ENCODE assay signal across 15 cellular contexts in the genomic region with DNA sequence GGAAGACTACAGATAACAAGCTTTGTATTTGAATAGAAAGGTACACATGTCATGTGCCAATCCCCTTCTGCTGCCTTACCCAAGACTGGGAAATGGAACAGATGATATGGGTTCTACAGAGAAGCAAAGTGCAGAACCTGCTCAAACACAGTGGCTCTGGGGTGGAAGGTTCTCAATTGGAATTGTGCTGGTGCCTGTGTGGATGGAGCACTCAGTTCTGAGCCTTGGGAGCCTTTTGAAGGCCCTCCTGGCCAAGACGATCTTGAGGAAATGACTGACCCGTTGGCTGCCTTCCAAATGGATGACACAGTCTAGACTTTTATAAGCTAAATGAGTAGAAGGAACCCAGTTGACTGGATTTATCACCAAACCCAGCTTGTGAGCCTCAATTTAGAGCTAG. TPM values are rescaled to one million over a fixed set of nuclear protein-coding genes. Genes with fewer than 3 reads are reported as not detected.
DNase-seq lines count a peak whose midpoint lies in the region; ATAC-seq and TF ChIP-seq lines count a peak whose summit lies in the region.
"Had no signal": no experiment of that assay in that cellular context is flagged by ENCODE, and none has a peak within 500 bp of the region (broad histone marks: within the 10 kb centered on the region; RNA-seq: fewer than 3 reads in every experiment).

No MANE protein-coding gene starts in this region.

- peak overlapping the region; percentile 39 to 89 (median 84) for H3K27ac ChIP-seq in body of pancreas
- H3K27ac ChIP-seq: C4-2B, right lobe of liver, SK-N-MC had no signal

- intact Hi-C loops in body of pancreas (cut with DNase I) = no loop called here

- no peak for TF ChIP-seq EP300 in Ishikawa (IDR thresholded peaks at IDR 0.05; ENCODE audit: borderline replicate concordance)

- no peak for TF ChIP-seq RAD21 in Ishikawa (IDR thresholded peaks at IDR 0.05; ENCODE audit: low read depth)

- H3K27me3 ChIP-seq in body of pancreas = no peaks in the 10 kb centered on the region
- H3K27me3 ChIP-seq: right lobe of liver had no signal

- H3K36me3 ChIP-seq in body of pancreas (replicated peaks in 1 of 2; ENCODE audit: insufficient read depth in 1 of 2, low read depth in 2 of 2) = no peaks in the 10 kb centered on the region
- H3K36me3 ChIP-seq: right lobe of liver had no signal

- TF ChIP-seq POLR2A in body of pancreas (IDR thresholded peaks at IDR 0.05) = no peak

- 13 to 17% methylated on average over 1 to 2 of the region's 2 CpGs for WGBS in body of pancreas, 2 donors

- H3K4me3 ChIP-seq in body of pancreas = no peak overlapping the region
- H3K4me3 ChIP-seq: right lobe of liver, SK-N-MC had no signal

- H3K4me1 ChIP-seq in body of pancreas = peaks cover 71% of the 10 kb centered on the region
- H3K4me1 ChIP-seq: right lobe of liver had no signal

- TF ChIP-seq CTCF in body of pancreas (IDR thresholded peaks at IDR 0.05) = no peak

- DNase-seq in CD1c-positive myeloid dendritic cell (ENCODE audit: extremely low spot score) (peak; percentile 9), body of pancreas (peak; percentile 74 to 86 (median 81)), kidney glomerular epithelial cell (lab: John Stamatoyannopoulos, UW) (peak; percentile 14), NCI-H1436 treated with DMSO at 0.1 percent for 48 hours (lab: John Stamatoyannopoulos, UW) (no peak), NCI-H524 (lab: John Stamatoyannopoulos, UW) (no peak)
- no peak for DNase-seq in activated CD8-positive, alpha-beta memory T cell treated with anti-CD3 and anti-CD28 coated beads, Interleukin-2, amount 50 U/mL, for 48 hours
- no peak for DNase-seq in stimulated activated naive CD8-positive, alpha-beta T cell treated with anti-CD3 and anti-CD28 coated beads, Interleukin-15, Interleukin-2, amounts not matched to agents 100 U/mL and 50 U/mL, for 24 hours
- DNase-seq: glutamatergic neuron; H9; NCI-H1417; right lobe of liver; stimulated activated naive CD8-positive, alpha-beta T cell treated with anti-CD3 and anti-CD28 coated beads, Interleukin-15, amount 100 ng/mL, for 72 hours had no signal

- ATAC-seq in body of pancreas = peak; percentile 59
- ATAC-seq in stimulated activated naive CD8-positive, alpha-beta T cell treated with anti-CD3 and anti-CD28 coated beads, Interleukin-15, Interleukin-2, amounts not matched to agents 100 U/mL and 50 U/mL, for 24 hours = no peak
- ATAC-seq: right lobe of liver; stimulated activated naive CD8-positive, alpha-beta T cell treated with anti-CD3 and anti-CD28 coated beads, Interleukin-15, amount 100 ng/mL, for 72 hours had no signal

- no peaks in the 10 kb centered on the region for H3K9me3 ChIP-seq in body of pancreas
- H3K9me3 ChIP-seq: right lobe of liver had no signal

TF ChIP-seq in Ishikawa, 13 proteins besides CTCF, POLR2A, EP300 and RAD21:
- TF ChIP-seq NFIC (IDR thresholded peaks at IDR 0.05) = 0 out of 2 replicates have a peak, but pooled peaks have one; percentile 8
- no peak for TF ChIP-seq CEBPB (IDR thresholded peaks at IDR 0.05)
- TF ChIP-seq, protein P1, sequence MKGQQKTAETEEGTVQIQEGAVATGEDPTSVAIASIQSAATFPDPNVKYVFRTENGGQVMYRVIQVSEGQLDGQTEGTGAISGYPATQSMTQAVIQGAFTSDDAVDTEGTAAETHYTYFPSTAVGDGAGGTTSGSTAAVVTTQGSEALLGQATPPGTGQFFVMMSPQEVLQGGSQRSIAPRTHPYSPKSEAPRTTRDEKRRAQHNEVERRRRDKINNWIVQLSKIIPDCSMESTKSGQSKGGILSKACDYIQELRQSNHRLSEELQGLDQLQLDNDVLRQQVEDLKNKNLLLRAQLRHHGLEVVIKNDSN (IDR thresholded peaks at IDR 0.05) = no peak
- no peak for TF ChIP-seq ZBTB7A (IDR thresholded peaks at IDR 0.05; ENCODE audit: low read depth)

RNA-seq across cellular contexts. Expression of a gene that starts 4.2 kb away (rescaled TPM):
- total RNA-seq in body of pancreas = 100 to 1,000 TPM; 526 to 604 TPM
- total RNA-seq: H9 had no signal

RNA-seq across cellular contexts. Expression of a gene that starts 25.8 kb away (rescaled TPM):
- 10 to 100 TPM; 26.7 to 31.4 TPM for total RNA-seq in body of pancreas

Comparison
In these comparisons a context has a peak if more than half of its experiments do, and no peak if none do; other contexts are left out.
1. DNase-seq: peak in CD1c-positive myeloid dendritic cell (single experiment), body of pancreas (4 of 4) and kidney glomerular epithelial cell (single experiment); none in activated CD8-positive, alpha-beta memory T cell treated with anti-CD3 and anti-CD28 coated beads, Interleukin-2, amount 50 U/mL, for 48 hours (single experiment), stimulated activated naive CD8-positive, alpha-beta T cell treated with anti-CD3 and anti-CD28 coated beads, Interleukin-15, Interleukin-2, amounts not matched to agents 100 U/mL and 50 U/mL, for 24 hours (single experiment), NCI-H1436 treated with DMSO at 0.1 percent for 48 hours (single experiment) and NCI-H524 (0 of 2).